In genomic region chr4:1167244-1167949, GRCh38 we compare ENCODE assay signal across 8 cellular contexts. TPM values are rescaled to one million over a fixed set of nuclear protein-coding genes. Genes with fewer than 3 reads are reported as not detected.
A peak's percentile ranks its signal among the peaks of the same experiment; 100 is the strongest.
DNase-seq lines count a peak whose midpoint lies in the region; TF ChIP-seq lines count a peak whose summit lies in the region.

No MANE protein-coding gene starts in this region.

- H3K4me1 Mint-ChIP-seq in glutamatergic neuron (ENCODE audit: low read depth, unreplicated experiment) (peaks cover 17% of the 10 kb centered on the region), osteocyte (ENCODE audit: unreplicated experiment) (peaks cover 24% of the 10 kb centered on the region)

- H3K27me3 ChIP-seq in thymus (ENCODE audit: control insufficient read depth, insufficient read depth) = peaks cover 22% of the 10 kb centered on the region

- H3K4me3 Mint-ChIP-seq in glutamatergic neuron (ENCODE audit: unreplicated experiment) = peak overlapping the region; percentile 71
- peak overlapping the region; percentile 65 for H3K4me3 Mint-ChIP-seq in osteocyte (ENCODE audit: unreplicated experiment)

- H3K36me3 ChIP-seq in thymus (ENCODE audit: control insufficient read depth, insufficient read depth) = no peaks in the 10 kb centered on the region

- peak overlapping the region; percentile 71 for H3K4me3 ChIP-seq in thymus (ENCODE audit: low read length)

- no peaks in the 10 kb centered on the region for H3K9me3 ChIP-seq in thymus (ENCODE audit: control insufficient read depth)

- 2% methylated on average over 51 of the region's 51 CpGs for WGBS in thymus

- TF ChIP-seq CTCF in glutamatergic neuron (IDR thresholded peaks at IDR 0.05; ENCODE audit: partially characterized antibody, unreplicated experiment) = peak; percentile 95
- TF ChIP-seq CTCF in osteocyte (IDR thresholded peaks at IDR 0.05) = peak; percentile 96

- H3K36me3 Mint-ChIP-seq in glutamatergic neuron (ENCODE audit: unreplicated experiment) = peaks cover 25% of the 10 kb centered on the region
- peaks cover 5% of the 10 kb centered on the region for H3K36me3 Mint-ChIP-seq in osteocyte (ENCODE audit: unreplicated experiment)

- H3K27ac Mint-ChIP-seq in glutamatergic neuron (ENCODE audit: unreplicated experiment) = peak overlapping the region; percentile 89
- H3K27ac Mint-ChIP-seq in osteocyte (ENCODE audit: unreplicated experiment) = no peak overlapping the region

- peaks cover 30% of the 10 kb centered on the region for H3K27me3 Mint-ChIP-seq in glutamatergic neuron (ENCODE audit: unreplicated experiment)
- peaks cover 20% of the 10 kb centered on the region for H3K27me3 Mint-ChIP-seq in osteocyte (ENCODE audit: unreplicated experiment)

- peaks cover 22% of the 10 kb centered on the region for H3K9me3 Mint-ChIP-seq in glutamatergic neuron (ENCODE audit: unreplicated experiment)
- peaks cover 6% of the 10 kb centered on the region for H3K9me3 Mint-ChIP-seq in osteocyte (ENCODE audit: unreplicated experiment)

- peak overlapping the region; percentile 49 for H3K27ac ChIP-seq in thymus (ENCODE audit: low read depth)

- DNase-seq in ELR (ENCODE audit: low read depth) (peak; percentile 83), H4 (ENCODE audit: low spot score) (peak; percentile 59), LoVo (ENCODE audit: low spot score) (peak; percentile 95), SIG-M5 treated with dmso at 0.1 percent for 504 hours (lab: John Stamatoyannopoulos, UW; ENCODE audit: unreplicated experiment) (peak; percentile 92), glutamatergic neuron (peak; percentile 87), osteocyte (ENCODE audit: extremely low spot score, unreplicated experiment) (peak; percentile 92)
- peak; percentile 64 to 84 (median 70) for DNase-seq in activated naive CD4-positive, alpha-beta T cell (lab: John Stamatoyannopoulos, UW)

- H3K4me1 ChIP-seq in thymus (ENCODE audit: control insufficient read depth, insufficient read depth, low read length) = peaks cover 14% of the 10 kb centered on the region

RNA-seq across cellular contexts. Expression of gene SPON2, which starts 5.0 kb away (rescaled TPM):
- total RNA-seq in H4 (2014; rRNA removed; shearing (Covaris generic)) = 4.5 and 12.0 TPM in 2 replicates
- total RNA-seq in glutamatergic neuron (ENCODE audit: unreplicated experiment) (769 TPM), osteocyte (149 and 168 TPM in 2 replicates)
- polyA plus RNA-seq in thymus = 48.2 TPM

RNA-seq across cellular contexts. Expression of gene RNF212, which starts 54.0 kb away (rescaled TPM):
- total RNA-seq in H4 (2014; rRNA removed; shearing (Covaris generic)) = not detected in 2 replicates
- total RNA-seq in glutamatergic neuron (ENCODE audit: unreplicated experiment) (11.1 TPM), osteocyte (3.5 and 3.8 TPM in 2 replicates)
- polyA plus RNA-seq in thymus = 11.2 TPM

Comparison
In these comparisons a context has a peak if more than half of its experiments do, and no peak if none do; other contexts are left out.
1. Peak in every context shown above with its lines: DNase-seq, H3K4me3 ChIP-seq and H3K27ac ChIP-seq.
2. RNA of gene SPON2, which starts 5.0 kb away (total RNA-seq): 769 TPM in glutamatergic neuron (single experiment) and 149 to 168 TPM in osteocyte; 4.5 to 12.0 TPM in H4; every median in the first group is over 10 times any median in the second.